11 cellular contexts compared by ENCODE assay signal in genomic region chr17:20300399-20301037, GRCh38.
DNase-seq lines count a peak whose midpoint lies in the region; ATAC-seq and TF ChIP-seq lines count a peak whose summit lies in the region.
"Had no signal": no experiment of that assay in that cellular context is flagged by ENCODE, and none has a peak within 500 bp of the region (broad histone marks: within the 10 kb centered on the region; RNA-seq: fewer than 3 reads in every experiment).

No MANE protein-coding gene starts in this region.

- POLR2A ChIA-PET in HEK293 (lab: Yijun Ruan, JAX): no interaction called here

- in situ Hi-C loops in ACHN (cut with HindIII; ENCODE audit: low pct_ligation_motif_present, low pct_unique_long_range_greater_than_20kb, low sequenced_read_pairs): no loop called here

- H3K36me3 ChIP-seq in HEK293 (ENCODE audit: control insufficient read depth in 2 of 2, insufficient read depth in 1 of 2, low read length in 2 of 2) (peaks cover 0 to 11% of the 10 kb centered on the region in 2 experiments; a peak in 2 of 3 replicates), thoracic aorta (peaks cover 7% of the 10 kb centered on the region), upper lobe of right lung (no peaks in the 10 kb centered on the region)

- intact Hi-C loops in upper lobe of right lung (cut with DNase I): no loop called here

- no peak overlapping the region for H3K4me3 ChIP-seq in HEK293 (ENCODE audit: low read depth, low read length)
- no peak overlapping the region for H3K4me3 ChIP-seq in thoracic aorta
- H3K4me3 ChIP-seq in upper lobe of right lung: no peak overlapping the region

- DNase-seq in caudate nucleus (lab: John Stamatoyannopoulos, UW) (peak in 22 of 61 donors; percentile 15 to 75 (median 40)), middle frontal gyrus (ENCODE audit: extremely low spot score, low spot score) (peak; percentile 16), thoracic aorta (ENCODE audit: low spot score) (no peak), ACHN (no peak), upper lobe of right lung (no peak)
- DNase-seq: activated T-cell treated with anti-CD3 and anti-CD28 coated beads, Interleukin-2, amount 50 U/mL, for 48 hours; NCI-H2029 had no signal

- no peak overlapping the region for H3K27ac ChIP-seq in HEK293 (ENCODE audit: extremely low read depth, low read depth, low read length)
- H3K27ac ChIP-seq in caudate nucleus (ENCODE audit: low read depth, low read length): peak overlapping the region; percentile 75
- H3K27ac ChIP-seq in thoracic aorta: peak overlapping the region; percentile 79 to 82
- no peak overlapping the region for H3K27ac ChIP-seq in upper lobe of right lung

- H3K27me3 ChIP-seq in thoracic aorta (replicated peaks; ENCODE audit: insufficient read depth) (no peaks in the 10 kb centered on the region), upper lobe of right lung (no peaks in the 10 kb centered on the region)

- H3K9me3 ChIP-seq in HEK293 (ENCODE audit: control insufficient read depth, insufficient read depth, low read depth, low read length) (no peaks in the 10 kb centered on the region; the same call in 1 of the 2 replicates), thoracic aorta (no peaks in the 10 kb centered on the region), upper lobe of right lung (no peaks in the 10 kb centered on the region)

- ATAC-seq in thoracic aorta (ENCODE audit: insufficient number of reproducible peaks, low FRiP score, low read depth): no peak
- no peak for ATAC-seq in HG02852 (IDR thresholded peaks at IDR 0.05; ENCODE audit: unreplicated experiment)
- no peak for ATAC-seq in upper lobe of right lung
- no peak for ATAC-seq in HG02571 (IDR thresholded peaks at IDR 0.05; ENCODE audit: unreplicated experiment)
- ATAC-seq: HepG2 had no signal

- CTCF ChIA-PET in HEK293 (lab: Yijun Ruan, JAX): no interaction called here

- H3K4me1 ChIP-seq in HEK293 (ENCODE audit: control insufficient read depth, insufficient read depth, low read length): no peaks in the 10 kb centered on the region
- peaks cover 5 to 37% of the 10 kb centered on the region in 2 donors for H3K4me1 ChIP-seq in thoracic aorta (ENCODE audit: control insufficient read depth in 1 of 2, low read depth in 2 of 2)
- no peaks in the 10 kb centered on the region for H3K4me1 ChIP-seq in upper lobe of right lung

- TF ChIP-seq CTCF in HEK293 (tag by site-specific recombination; IDR thresholded peaks at IDR 0.05) (no peak), thoracic aorta (IDR thresholded peaks at IDR 0.05) (no peak), upper lobe of right lung (IDR thresholded peaks at IDR 0.05) (no peak)

TF ChIP-seq in HEK293, 187 proteins besides CTCF, POLR2A, EP300 and RAD21:
- TF ChIP-seq ZNF692 (tag by site-specific recombination; IDR thresholded peaks at IDR 0.05) (no peak), EGR2 (tag by site-specific recombination; IDR thresholded peaks at IDR 0.05; ENCODE audit: low read depth) (0 out of 2 replicates have a peak, but pooled peaks have one; percentile 14)

Comparison
In these comparisons a context has a peak if more than half of its experiments do, and no peak if none do; other contexts are left out.
1. H3K27ac ChIP-seq: peak in caudate nucleus (single experiment) and thoracic aorta (2 of 2); none in HEK293 (single experiment) and upper lobe of right lung (single experiment).